ENCODE assay signal across 20 cellular contexts in genomic region chr12:54147606-54148005, GRCh38.
"Had no signal": no experiment of that assay in that cellular context is flagged by ENCODE, and none has a peak within 500 bp of the region (broad histone marks: within the 10 kb centered on the region; RNA-seq: fewer than 3 reads in every experiment).

No MANE protein-coding gene starts in this region.

- H3K4me2 ChIP-seq: SK-N-SH had no signal

- DNase-seq: KG1, MG63, NCI-H1092, NCI-H1105 treated with DMSO at 0.1 percent for 48 hours, NCI-H1417 treated with DMSO at 0.1 percent for 48 hours, NCI-H187, NCI-H2029, NCI-H2081 treated with DMSO at 0.1 percent for 48 hours, NCI-H2171, NCI-H226, NCI-H446, NCI-H510A, NCI-H524 treated with DMSO at 0.1 percent for 48 hours, NCI-H774, SHP77, SK-N-SH had no signal

- H3K27ac ChIP-seq: HL-60, RWPE1 had no signal

- H3K27me3 ChIP-seq: MG63 had no signal

- H3K4me3 ChIP-seq: MG63 had no signal

- H3K9me3 ChIP-seq: MG63, SK-N-SH had no signal

- H3K9ac ChIP-seq: SK-N-SH had no signal

- FAIRE-seq: HTR-8/SVneo, RCC 7860 had no signal

- H3K36me3 ChIP-seq: MG63 had no signal
